Comparison of ENCODE assay signal across 20 cellular contexts in genomic region chr12:93608313-93608712, GRCh38. TPM values are rescaled to one million over a fixed set of nuclear protein-coding genes. Genes with fewer than 3 reads are reported as not detected.
DNase-seq lines count a peak whose midpoint lies in the region; ATAC-seq, FAIRE-seq and TF ChIP-seq lines count a peak whose summit lies in the region.
"Had no signal": no experiment of that assay in that cellular context is flagged by ENCODE, and none has a peak within 500 bp of the region (broad histone marks: within the 10 kb centered on the region; RNA-seq: fewer than 3 reads in every experiment).

No MANE protein-coding gene starts in this region.

- no peak overlapping the region for H3K27ac ChIP-seq in GM23248
- no peak overlapping the region for H3K27ac ChIP-seq in esophagus muscularis mucosa (replicated peaks in 1 of 4)

- peak; percentile 71 for ATAC-seq in activated T-helper 17 cell treated with anti-CD3 and anti-CD28 coated beads, Interleukin-2, amount 50 U/mL, for 72 hours (replicated peaks)
- no peak for ATAC-seq in GM19455 (IDR thresholded peaks at IDR 0.05; ENCODE audit: unreplicated experiment)

- in situ Hi-C loops in GM23248 (cut with MboI), result no loop called here

- no peak overlapping the region for H3K4me3 Mint-ChIP-seq in activated T-helper 17 cell treated with anti-CD3 and anti-CD28 coated beads, Interleukin-2, amount 50 U/mL, for 72 hours
- H3K4me3 Mint-ChIP-seq: CD4-positive, alpha-beta memory T cell had no signal

- H3K36me3 Mint-ChIP-seq in activated T-helper 17 cell treated with anti-CD3 and anti-CD28 coated beads, Interleukin-2, amount 50 U/mL, for 72 hours (ENCODE audit: low read depth), result no peaks in the 10 kb centered on the region
- H3K36me3 Mint-ChIP-seq: CD4-positive, alpha-beta memory T cell had no signal

- DNase-seq in GM23248 (peak; percentile 11), bronchial epithelial cell (ENCODE audit: low read depth) (peak; percentile 16), esophagus muscularis mucosa (ENCODE audit: extremely low spot score) (peak; percentile 26), RCC 7860 (ENCODE audit: low spot score) (no peak), mesenteric fat pad (ENCODE audit: low spot score) (no peak), NOMO-1 (lab: John Stamatoyannopoulos, UW; ENCODE audit: unreplicated experiment in 2 of 2) (no peak)
- DNase-seq: C1 segment of cervical spinal cord; Calu3; CD4-positive, alpha-beta memory T cell; COR-L47; DMS53; DMS79 treated with DMSO at 0.1 percent for 48 hours; GF-D8; H7; HCEC 1CT had no signal

- H2AFZ ChIP-seq in GM23248, result no peak overlapping the region

- H3K4me3 ChIP-seq in GM23248, result no peak overlapping the region
- no peak overlapping the region for H3K4me3 ChIP-seq in bronchial epithelial cell (ENCODE audit: low read depth, low read length)
- H3K4me3 ChIP-seq in esophagus muscularis mucosa, result no peak overlapping the region

- intact Hi-C loops in esophagus muscularis mucosa (cut with DNase I), result no loop called here

- no peaks in the 10 kb centered on the region for H3F3A ChIP-seq in GM23248 (ENCODE audit: insufficient read depth)

- H4K20me1 ChIP-seq in GM23248 (ENCODE audit: insufficient read depth), result no peaks in the 10 kb centered on the region

- no peaks in the 10 kb centered on the region for H3K9me2 ChIP-seq in GM23248 (ENCODE audit: insufficient read depth)

- H3K27me3 ChIP-seq in GM23248 (replicated peaks; ENCODE audit: insufficient read depth), result no peaks in the 10 kb centered on the region
- H3K27me3 ChIP-seq in bronchial epithelial cell (ENCODE audit: control insufficient read depth, insufficient read depth, low read length), result no peaks in the 10 kb centered on the region
- H3K27me3 ChIP-seq in esophagus muscularis mucosa, result no peaks in the 10 kb centered on the region

- H3K79me2 ChIP-seq in GM23248 (ENCODE audit: insufficient read depth), result no peaks in the 10 kb centered on the region

- H3K4me2 ChIP-seq in GM23248 (ENCODE audit: unreplicated experiment), result no peak overlapping the region

- H3K9me3 ChIP-seq in GM23248 (ENCODE audit: low read depth), result no peaks in the 10 kb centered on the region
- H3K9me3 ChIP-seq in esophagus muscularis mucosa, result no peaks in the 10 kb centered on the region

- no peak for TF ChIP-seq POLR2A in esophagus muscularis mucosa (IDR thresholded peaks at IDR 0.05; ENCODE audit: low read depth)

- H3K4me1 ChIP-seq in GM23248 (ENCODE audit: insufficient read depth) (no peaks in the 10 kb centered on the region), esophagus muscularis mucosa (peaks cover 5 to 6% (median 6%) of the 10 kb centered on the region in 4 donors)

- H3K9me3 Mint-ChIP-seq in activated T-helper 17 cell treated with anti-CD3 and anti-CD28 coated beads, Interleukin-2, amount 50 U/mL, for 72 hours, result no peaks in the 10 kb centered on the region

- no peak for FAIRE-seq in bronchial epithelial cell (lab: Jason Lieb, UNC)
- no peak for FAIRE-seq in RCC 7860 (lab: Jason Lieb, UNC)
- FAIRE-seq: GM12891, H1 had no signal

- H3K9ac ChIP-seq in GM23248, result no peak overlapping the region

- WGBS in GM23248 (ENCODE audit: low coverage in 1 of 2, low lambda C conversion rate in 2 of 2, missing lambda C conversion rate in 2 of 2), 2 experiments, result 100% methylated on average over 1 of the region's 1 CpG
- 100% methylated on average over 1 of the region's 1 CpG for WGBS in esophagus muscularis mucosa

- no peak overlapping the region for H3K27ac Mint-ChIP-seq in activated T-helper 17 cell treated with anti-CD3 and anti-CD28 coated beads, Interleukin-2, amount 50 U/mL, for 72 hours
- H3K27ac Mint-ChIP-seq: CD4-positive, alpha-beta memory T cell had no signal

- TF ChIP-seq CTCF in bronchial epithelial cell (IDR thresholded peaks at IDR 0.05; ENCODE audit: insufficient read depth, low read length, severe bottlenecking) (no peak), esophagus muscularis mucosa (IDR thresholded peaks at IDR 0.05) (no peak)

- H3K4me1 Mint-ChIP-seq in activated T-helper 17 cell treated with anti-CD3 and anti-CD28 coated beads, Interleukin-2, amount 50 U/mL, for 72 hours, result peaks cover 6% of the 10 kb centered on the region

- TF ChIP-seq EP300 in esophagus muscularis mucosa (IDR thresholded peaks at IDR 0.05), result no peak

- H3K36me3 ChIP-seq in GM23248 (ENCODE audit: low read depth) (no peaks in the 10 kb centered on the region), bronchial epithelial cell (ENCODE audit: control insufficient read depth, insufficient read depth, low read length) (no peaks in the 10 kb centered on the region), esophagus muscularis mucosa (no peaks in the 10 kb centered on the region)

- peaks cover 17% of the 10 kb centered on the region for H3K27me3 Mint-ChIP-seq in activated T-helper 17 cell treated with anti-CD3 and anti-CD28 coated beads, Interleukin-2, amount 50 U/mL, for 72 hours

RNA-seq across cellular contexts. Expression of gene SOCS2, which starts 35.8 kb away (rescaled TPM):
- total RNA-seq in GM23248 (2014; rRNA removed; shearing (Covaris generic)), result 72.6 and 80.2 TPM in 2 replicates
- polyA plus RNA-seq in GM23248 (2016; fragmentation: Nextera tagmentation; extraction: Ambion mirVana), result 52.4 and 52.8 TPM in 2 replicates
- 10 to 100 TPM; 29.4 to 36.6 TPM for total RNA-seq in activated T-helper 17 cell treated with anti-CD3 and anti-CD28 coated beads, Interleukin-2, amount 50 U/mL, for 72 hours
- total RNA-seq in bronchial epithelial cell (10.5 and 14.3 TPM in 2 replicates), esophagus muscularis mucosa (10 to 100 TPM; 10.4 to 46.7 (median 26.5) TPM), mesenteric fat pad (61.8 TPM)
- total RNA-seq: G401 had no signal

Comparison
In these comparisons a context has a peak if more than half of its experiments do, and no peak if none do; other contexts are left out.
1. DNase-seq: peak in GM23248 (single experiment), bronchial epithelial cell (single experiment) and esophagus muscularis mucosa (single experiment); none in RCC 7860 (single experiment), mesenteric fat pad (single experiment) and NOMO-1 (0 of 2).